8 cellular contexts compared by ENCODE assay signal in genomic region chr7:139043823-139044812, GRCh38. TPM values are rescaled to one million over a fixed set of nuclear protein-coding genes. Genes with fewer than 3 reads are reported as not detected.
DNase-seq lines count a peak whose midpoint lies in the region; ATAC-seq and TF ChIP-seq lines count a peak whose summit lies in the region.

No MANE protein-coding gene starts in this region.

- H3K9me3 ChIP-seq in adipocyte (ENCODE audit: control insufficient read depth, low read length): no peaks in the 10 kb centered on the region
- no peaks in the 10 kb centered on the region for H3K9me3 ChIP-seq in heart right ventricle

- intact Hi-C loops in heart right ventricle (cut with DNase I): loop anchor here in 1 of 10 donors (10.0 kb wide), 1 partner anchor 609 kb away; no protein-coding TSS in a partner anchor
- intact Hi-C loops in left cardiac atrium (cut with DNase I): no loop called here

- ATAC-seq in HG03025 (IDR thresholded peaks at IDR 0.05; ENCODE audit: low FRiP score, unreplicated experiment): peak; percentile 56
- ATAC-seq in heart right ventricle: no peak
- ATAC-seq in left cardiac atrium: no peak

- peak overlapping the region in 4 of 10 donors; percentile 3 to 63 (median 28) for H3K27ac ChIP-seq in heart right ventricle

- H3K27me3 ChIP-seq in adipocyte (replicated peaks; ENCODE audit: control insufficient read depth, insufficient read depth, low read length) (no peaks in the 10 kb centered on the region), heart right ventricle (no peaks in the 10 kb centered on the region)

- H3K36me3 ChIP-seq in adipocyte (ENCODE audit: control insufficient read depth, insufficient read depth, low read length, severe bottlenecking): peaks cover 37% of the 10 kb centered on the region
- peaks cover 0 to 60% (median 6%) of the 10 kb centered on the region in 9 donors for H3K36me3 ChIP-seq in heart right ventricle

- no peak for TF ChIP-seq CTCF in heart right ventricle (IDR thresholded peaks at IDR 0.05)

- DNase-seq in T-helper 22 cell (ENCODE audit: low read depth) (peak; percentile 70), adipocyte (ENCODE audit: low read depth) (peak; percentile 27), heart right ventricle (no peak), cerebellum (ENCODE audit: low spot score) (no peak), left cardiac atrium (no peak), 8988T (no peak)
- DNase-seq in stimulated activated CD8-positive, alpha-beta memory T cell treated with anti-CD3 and anti-CD28 coated beads, Interleukin-12 subunit alpha, Interleukin-12 subunit beta, amount 100 ng/mL, for 4 hours (ENCODE audit: low read depth): peak; percentile 61

- no peak overlapping the region for H3K9ac ChIP-seq in adipocyte (ENCODE audit: low read length)

- H3K4me1 ChIP-seq in adipocyte (ENCODE audit: control insufficient read depth, insufficient read depth, low read length) (no peaks in the 10 kb centered on the region), heart right ventricle (peaks cover 0 to 34% (median 8%) of the 10 kb centered on the region in 9 donors)

- 73 to 75% methylated on average over 14 of the region's 14 CpGs for WGBS in heart right ventricle, 2 donors

- H3K4me3 ChIP-seq in adipocyte (ENCODE audit: low read length) (no peak overlapping the region), heart right ventricle (no peak overlapping the region)

RNA-seq across cellular contexts. Expression of gene ZC3HAV1L, which starts 8.3 kb away (rescaled TPM):
- 1 to 10 TPM; 1.8 to 5.8 (median 2.5) TPM for total RNA-seq in heart right ventricle
- under 1 TPM; 0.39 to 0.95 TPM for polyA plus RNA-seq in heart right ventricle
- 19.5 TPM for total RNA-seq in cerebellum
- 1 to 10 TPM; 4.8 to 7.3 TPM for total RNA-seq in left cardiac atrium

Comparison
In these comparisons a context has a peak if more than half of its experiments do, and no peak if none do; other contexts are left out.
1. DNase-seq: peak in T-helper 22 cell (single experiment), adipocyte (single experiment) and stimulated activated CD8-positive, alpha-beta memory T cell treated with anti-CD3 and anti-CD28 coated beads, Interleukin-12 subunit alpha, Interleukin-12 subunit beta, amount 100 ng/mL, for 4 hours (single experiment); none in heart right ventricle (0 of 2), cerebellum (single experiment), left cardiac atrium (single experiment) and 8988T (single experiment).